ENCODE assay signal across 22 cellular contexts in genomic region chr4:89266128-89266527, GRCh38. TPM values are rescaled to one million over a fixed set of nuclear protein-coding genes. Genes with fewer than 3 reads are reported as not detected.
DNase-seq lines count a peak whose midpoint lies in the region; ATAC-seq and TF ChIP-seq lines count a peak whose summit lies in the region.
"Had no signal": no experiment of that assay in that cellular context is flagged by ENCODE, and none has a peak within 500 bp of the region (broad histone marks: within the 10 kb centered on the region; RNA-seq: fewer than 3 reads in every experiment).

No MANE protein-coding gene starts in this region.

- H3K9me3 ChIP-seq in heart right ventricle (no peaks in the 10 kb centered on the region), left ventricle myocardium inferior (replicated peaks) (no peaks in the 10 kb centered on the region), upper lobe of left lung (no peaks in the 10 kb centered on the region)
- H3K9me3 ChIP-seq: SJSA1 had no signal

- no peak for TF ChIP-seq CTCF in heart right ventricle (IDR thresholded peaks at IDR 0.05)
- TF ChIP-seq CTCF in left ventricle myocardium inferior (IDR thresholded peaks at IDR 0.05; ENCODE audit: borderline replicate concordance) = no peak
- TF ChIP-seq CTCF in upper lobe of left lung (IDR thresholded peaks at IDR 0.05) = no peak

- ATAC-seq in heart right ventricle = peak in 5 of 8 donors; percentile 34 to 84 (median 77)
- no peak for ATAC-seq in upper lobe of left lung (ENCODE audit: low FRiP score in 2 of 2)
- ATAC-seq in GM21423 (IDR thresholded peaks at IDR 0.05; ENCODE audit: unreplicated experiment) = no peak
- ATAC-seq: Panc1 had no signal

- H3K4me3 ChIP-seq in heart right ventricle (no peak overlapping the region), left ventricle myocardium inferior (no peak overlapping the region), upper lobe of left lung (no peak overlapping the region)
- H3K4me3 ChIP-seq: SJSA1 had no signal

- peak overlapping the region in 4 of 10 donors; percentile 33 to 76 (median 61) for H3K27ac ChIP-seq in heart right ventricle
- peak overlapping the region; percentile 73 for H3K27ac ChIP-seq in left ventricle myocardium inferior (replicated peaks)
- H3K27ac ChIP-seq in upper lobe of left lung = no peak overlapping the region
- H3K27ac ChIP-seq in caudate nucleus (ENCODE audit: low read depth, low read length) = no peak overlapping the region
- H3K27ac ChIP-seq: C4-2B, KMS-11, SJSA1 had no signal

- H3K4me1 ChIP-seq in heart right ventricle (peaks cover 0 to 60% (median 22%) of the 10 kb centered on the region in 9 donors), left ventricle myocardium inferior (peaks cover 44% of the 10 kb centered on the region), upper lobe of left lung (no peaks in the 10 kb centered on the region)
- H3K4me1 ChIP-seq: SJSA1 had no signal

- no peaks in the 10 kb centered on the region for H3K27me3 ChIP-seq in heart right ventricle
- H3K27me3 ChIP-seq in left ventricle myocardium inferior (ENCODE audit: low read depth) = no peaks in the 10 kb centered on the region
- H3K27me3 ChIP-seq in upper lobe of left lung = no peaks in the 10 kb centered on the region
- H3K27me3 ChIP-seq: SJSA1 had no signal

- intact Hi-C loops in heart right ventricle (cut with DNase I) = no loop called here
- intact Hi-C loops in cardiac septum (cut with DNase I) = no loop called here
- intact Hi-C loops in left ventricle myocardium inferior (cut with micrococcal nuclease) = no loop called here

- no peak for TF ChIP-seq EP300 in upper lobe of left lung (IDR thresholded peaks at IDR 0.05)

- H3K36me3 ChIP-seq in heart right ventricle (no peaks in the 10 kb centered on the region), left ventricle myocardium inferior (no peaks in the 10 kb centered on the region), upper lobe of left lung (no peaks in the 10 kb centered on the region)
- H3K36me3 ChIP-seq: SJSA1 had no signal

- WGBS in heart right ventricle, 2 donors = 18 to 29% methylated on average over 1 of the region's 1 CpG
- WGBS in upper lobe of left lung, 2 donors = 60 to 62% methylated on average over 1 of the region's 1 CpG

- TF ChIP-seq POLR2A in upper lobe of left lung (IDR thresholded peaks at IDR 0.05) = no peak

- peak in 1 of 2 donors; percentile 25 for DNase-seq in heart right ventricle
- DNase-seq in cardiac septum (ENCODE audit: low spot score) = no peak
- peak; percentile 42 for DNase-seq in dermis blood vessel endothelial cell
- peak; percentile 26 for DNase-seq in left ventricle myocardium inferior
- no peak for DNase-seq in upper lobe of left lung
- no peak for DNase-seq in caudate nucleus (lab: John Stamatoyannopoulos, UW)
- DNase-seq: DMS53, GDM1, GOT3, HCEC 1CT, IMR-90, NCI-H1105, NCI-H2029 treated with DMSO at 0.1 percent for 48 hours, NCI-H2171, NCI-H345, NCI-H524, NCI-H82 had no signal

RNA-seq across cellular contexts. Expression of gene GPRIN3, which starts 41.5 kb away (rescaled TPM):
- total RNA-seq in heart right ventricle (10 to 100 TPM in 4 of 10 donors, 1 to 10 TPM in 6; 4.3 to 12.2 (median 9.8) TPM), cardiac septum (7.3 TPM), dermis blood vessel endothelial cell (0.51 and 1.5 TPM in 2 replicates), left ventricle myocardium inferior (9.0 TPM), upper lobe of left lung (10 to 100 TPM; 13.6 to 28.0 (median 20.6) TPM)
- polyA plus RNA-seq in heart right ventricle = 1 to 10 TPM; 1.7 to 3.0 TPM
- total RNA-seq: SJSA1 had no signal
- polyA plus RNA-seq: IMR-90 had no signal

Comparison
In these comparisons a context has a peak if more than half of its experiments do, and no peak if none do; other contexts are left out.
1. DNase-seq: peak in dermis blood vessel endothelial cell (single experiment) and left ventricle myocardium inferior (single experiment); none in cardiac septum (single experiment), upper lobe of left lung (0 of 2) and caudate nucleus (0 of 61).
2. ATAC-seq: peak in heart right ventricle (5 of 8); none in upper lobe of left lung (0 of 2) and GM21423 (single experiment).